ENCODE assay signal across 27 cellular contexts in the genomic region with DNA sequence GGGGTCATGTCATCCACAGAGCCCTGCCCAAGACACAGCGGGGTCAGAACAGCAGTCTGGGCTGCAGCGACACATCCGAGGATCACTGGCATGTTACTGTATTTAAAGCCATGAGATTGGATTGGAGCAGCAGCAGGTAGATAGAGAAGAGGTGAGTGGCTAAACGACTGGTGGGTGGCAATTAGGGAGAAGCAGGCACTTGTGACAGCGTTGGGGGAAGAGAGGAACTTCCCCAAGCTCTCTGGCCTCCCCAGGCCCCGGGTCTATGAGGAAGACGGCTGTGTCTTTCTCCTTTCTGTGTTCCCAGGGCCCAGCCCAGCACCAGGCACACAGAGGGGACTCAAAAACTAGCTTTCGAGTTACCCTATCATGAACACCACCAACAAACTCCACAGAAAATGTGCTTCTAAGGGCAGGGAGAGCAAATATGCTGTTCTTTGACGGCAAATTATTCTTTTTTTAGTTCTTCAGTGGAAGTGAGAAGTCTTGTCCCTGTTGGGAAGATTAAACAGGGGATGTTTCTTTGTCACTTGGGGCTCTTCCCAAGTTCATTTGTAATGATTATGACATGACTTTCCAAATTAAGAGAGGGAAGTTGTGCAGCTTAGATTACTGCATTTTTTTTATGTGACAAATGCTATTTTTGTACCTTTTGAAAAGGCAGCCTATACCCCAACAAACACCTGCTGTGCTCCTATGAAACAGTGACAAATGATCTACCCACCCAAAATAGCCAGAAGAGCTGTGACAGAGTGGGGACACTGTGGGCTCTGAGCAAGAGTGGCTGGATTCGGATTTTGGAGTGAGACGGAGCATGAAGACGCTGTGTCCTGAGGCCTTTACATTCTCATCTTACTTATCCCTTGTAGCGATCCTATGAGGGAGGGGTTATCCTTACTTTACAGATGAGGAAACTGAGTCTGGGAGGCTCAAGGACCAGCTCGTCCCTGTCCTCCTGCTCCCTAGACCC.
"Had no signal": no experiment of that assay in that cellular context is flagged by ENCODE, and none has a peak within 500 bp of the region (broad histone marks: within the 10 kb centered on the region; RNA-seq: fewer than 3 reads in every experiment).

No MANE protein-coding gene starts in this region.

- H3K4me3 ChIP-seq: adrenal gland, ascending aorta, colonic mucosa, dorsolateral prefrontal cortex, hepatocyte, left lung, lung, pancreas, right lobe of liver, SK-N-MC, smooth muscle cell, upper lobe of right lung had no signal

- DNase-seq: activated CD8-positive, alpha-beta memory T cell treated with anti-CD3 and anti-CD28 coated beads, Interleukin-2, amount 50 U/mL, for 48 hours; activated naive CD4-positive, alpha-beta T cell; activated T-cell treated with anti-CD3 and anti-CD28 coated beads, Interleukin-2, amount 50 U/mL, for 4 hours; central memory CD4-positive, alpha-beta T cell; colonic mucosa; dorsolateral prefrontal cortex; glutamatergic neuron; immature natural killer cell; kidney glomerular epithelial cell; left lung; pancreas; right lobe of liver; stimulated activated CD4-positive, alpha-beta T cell treated with anti-CD3 and anti-CD28 coated beads, Interleukin-2, amount 100 ng/mL, for 48 hours; stimulated activated naive CD4-positive, alpha-beta T cell; upper lobe of right lung; WERI-Rb-1 had no signal

- H3K36me3 ChIP-seq: adrenal gland, ascending aorta, colonic mucosa, left lung, pancreas, right lobe of liver, upper lobe of right lung, WERI-Rb-1 had no signal

- H3K4me3 Mint-ChIP-seq: activated naive CD8-positive, alpha-beta T cell; activated T-cell treated with anti-CD3 and anti-CD28 coated beads, Interleukin-2, amount 50 U/mL, for 4 hours; immature natural killer cell; nephron had no signal

- ATAC-seq: activated T-cell treated with anti-CD3 and anti-CD28 coated beads, Interleukin-2, amount 50 U/mL, for 4 hours; left lung; pancreas; right lobe of liver; upper lobe of right lung had no signal

- H3K27ac ChIP-seq: adrenal gland, ascending aorta, colonic mucosa, dorsolateral prefrontal cortex, foreskin keratinocyte, hepatocyte, left lung, pancreas, right lobe of liver, SK-N-MC, upper lobe of right lung, WERI-Rb-1 had no signal

- H3K27me3 ChIP-seq: adrenal gland, ascending aorta, dorsolateral prefrontal cortex, pancreas, right lobe of liver had no signal

- H3K36me3 Mint-ChIP-seq: activated naive CD8-positive, alpha-beta T cell; immature natural killer cell had no signal

- H3K27ac Mint-ChIP-seq: activated naive CD8-positive, alpha-beta T cell; activated T-helper 2 cell treated with anti-CD3 and anti-CD28 coated beads, Interferon-gamma antibody, Interleukin-2, Interleukin-4, amounts not matched to agents 10 μg/mL and 5 μg/mL and 100 μg/mL, durations not matched to agents 14 hours and 24 hours and 36 hours; immature natural killer cell; nephron had no signal

- H3K9me3 Mint-ChIP-seq: activated T-cell treated with anti-CD3 and anti-CD28 coated beads, Interleukin-2, amount 50 U/mL, for 4 hours; activated T-helper 2 cell treated with anti-CD3 and anti-CD28 coated beads, Interferon-gamma antibody, Interleukin-2, Interleukin-4, amounts not matched to agents 10 μg/mL and 5 μg/mL and 100 μg/mL, durations not matched to agents 14 hours and 24 hours and 36 hours; immature natural killer cell; nephron had no signal

- H3K4me1 ChIP-seq: colonic mucosa, foreskin keratinocyte, pancreas had no signal

- H3K9me3 ChIP-seq: adrenal gland, ascending aorta, colonic mucosa, left lung, pancreas, right lobe of liver, upper lobe of right lung had no signal

- FAIRE-seq: pancreas, TTC549 had no signal
